In the genomic region with DNA sequence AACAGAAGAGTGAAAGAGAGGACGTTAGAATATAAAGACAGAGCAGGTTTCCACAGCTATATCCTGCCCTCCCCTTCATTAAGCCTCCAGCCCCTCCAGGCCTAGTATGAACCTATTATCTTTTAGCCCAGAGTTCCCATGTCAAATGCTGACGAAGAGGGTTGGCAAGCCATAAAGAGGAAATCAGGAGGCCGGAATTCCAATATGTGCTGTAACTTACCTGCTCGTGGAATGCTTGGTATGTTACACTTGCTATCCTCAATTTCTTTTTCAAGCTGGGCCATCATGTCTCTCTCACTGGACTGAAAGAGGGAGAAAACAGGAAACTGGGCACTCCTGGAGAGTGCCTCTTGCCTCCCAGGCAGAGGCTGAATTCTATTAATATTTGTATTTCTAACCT, we compare ENCODE assay signal across 2 cellular contexts.
TF ChIP-seq lines count a peak whose summit lies in the region.

No MANE protein-coding gene starts in this region.

TF ChIP-seq in HepG2, 621 proteins besides CTCF, POLR2A, EP300 and RAD21 (continued from another document):
- TF ChIP-seq, protein P1, sequence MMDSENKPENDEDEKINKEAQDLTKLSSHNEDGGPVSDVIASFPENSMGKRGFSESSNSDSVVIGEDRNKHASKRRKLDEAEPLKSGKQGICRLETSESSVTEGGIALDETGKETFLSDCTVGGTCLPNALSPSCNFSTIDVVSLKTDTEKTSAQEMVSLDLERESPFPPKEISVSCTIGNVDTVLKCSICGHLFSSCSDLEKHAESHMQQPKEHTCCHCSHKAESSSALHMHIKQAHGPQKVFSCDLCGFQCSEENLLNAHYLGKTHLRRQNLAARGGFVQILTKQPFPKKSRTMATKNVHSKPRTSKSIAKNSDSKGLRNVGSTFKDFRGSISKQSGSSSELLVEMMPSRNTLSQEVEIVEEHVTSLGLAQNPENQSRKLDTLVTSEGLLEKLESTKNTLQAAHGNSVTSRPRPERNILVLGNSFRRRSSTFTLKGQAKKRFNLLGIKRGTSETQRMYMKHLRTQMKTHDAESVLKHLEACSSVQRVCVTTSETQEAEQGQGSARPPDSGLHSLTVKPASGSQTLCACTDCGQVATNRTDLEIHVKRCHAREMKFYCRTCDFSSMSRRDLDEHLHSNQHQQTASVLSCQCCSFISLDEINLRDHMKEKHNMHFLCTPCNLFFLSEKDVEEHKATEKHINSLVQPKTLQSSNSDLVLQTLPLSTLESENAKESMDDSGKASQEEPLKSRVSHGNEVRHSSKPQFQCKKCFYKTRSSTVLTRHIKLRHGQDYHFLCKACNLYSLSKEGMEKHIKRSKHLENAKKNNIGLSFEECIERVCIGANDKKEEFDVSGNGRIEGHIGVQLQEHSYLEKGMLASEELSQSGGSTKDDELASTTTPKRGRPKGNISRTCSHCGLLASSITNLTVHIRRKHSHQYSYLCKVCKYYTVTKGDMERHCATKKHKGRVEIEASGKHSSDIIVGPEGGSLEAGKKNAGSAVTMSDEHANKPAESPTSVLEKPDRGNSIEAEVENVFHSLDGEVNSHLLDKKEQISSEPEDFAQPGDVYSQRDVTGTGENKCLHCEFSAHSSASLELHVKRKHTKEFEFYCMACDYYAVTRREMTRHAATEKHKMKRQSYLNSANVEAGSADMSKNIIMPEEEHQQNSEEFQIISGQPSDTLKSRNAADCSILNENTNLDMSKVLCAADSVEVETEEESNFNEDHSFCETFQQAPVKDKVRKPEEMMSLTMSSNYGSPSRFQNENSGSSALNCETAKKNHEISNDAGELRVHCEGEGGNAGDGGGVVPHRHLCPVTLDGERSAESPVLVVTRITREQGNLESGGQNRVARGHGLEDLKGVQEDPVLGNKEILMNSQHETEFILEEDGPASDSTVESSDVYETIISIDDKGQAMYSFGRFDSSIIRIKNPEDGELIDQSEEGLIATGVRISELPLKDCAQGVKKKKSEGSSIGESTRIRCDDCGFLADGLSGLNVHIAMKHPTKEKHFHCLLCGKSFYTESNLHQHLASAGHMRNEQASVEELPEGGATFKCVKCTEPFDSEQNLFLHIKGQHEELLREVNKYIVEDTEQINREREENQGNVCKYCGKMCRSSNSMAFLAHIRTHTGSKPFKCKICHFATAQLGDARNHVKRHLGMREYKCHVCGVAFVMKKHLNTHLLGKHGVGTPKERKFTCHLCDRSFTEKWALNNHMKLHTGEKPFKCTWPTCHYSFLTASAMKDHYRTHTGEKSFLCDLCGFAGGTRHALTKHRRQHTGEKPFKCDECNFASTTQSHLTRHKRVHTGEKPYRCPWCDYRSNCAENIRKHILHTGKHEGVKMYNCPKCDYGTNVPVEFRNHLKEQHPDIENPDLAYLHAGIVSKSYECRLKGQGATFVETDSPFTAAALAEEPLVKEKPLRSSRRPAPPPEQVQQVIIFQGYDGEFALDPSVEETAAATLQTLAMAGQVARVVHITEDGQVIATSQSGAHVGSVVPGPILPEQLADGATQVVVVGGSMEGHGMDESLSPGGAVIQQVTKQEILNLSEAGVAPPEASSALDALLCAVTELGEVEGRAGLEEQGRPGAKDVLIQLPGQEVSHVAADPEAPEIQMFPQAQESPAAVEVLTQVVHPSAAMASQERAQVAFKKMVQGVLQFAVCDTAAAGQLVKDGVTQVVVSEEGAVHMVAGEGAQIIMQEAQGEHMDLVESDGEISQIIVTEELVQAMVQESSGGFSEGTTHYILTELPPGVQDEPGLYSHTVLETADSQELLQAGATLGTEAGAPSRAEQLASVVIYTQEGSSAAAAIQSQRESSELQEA (CRISPR knock-in tag; IDR thresholded peaks at IDR 0.05; ENCODE audit: not compliant biosample characterization), result no peak
- no peak for TF ChIP-seq ZNF687 (CRISPR knock-in tag; IDR thresholded peaks at IDR 0.05)

TF ChIP-seq in endothelial cell of umbilical vein, 7 proteins besides CTCF, POLR2A, EP300 and RAD21 (continued from another document):
- TF ChIP-seq, protein P2, sequence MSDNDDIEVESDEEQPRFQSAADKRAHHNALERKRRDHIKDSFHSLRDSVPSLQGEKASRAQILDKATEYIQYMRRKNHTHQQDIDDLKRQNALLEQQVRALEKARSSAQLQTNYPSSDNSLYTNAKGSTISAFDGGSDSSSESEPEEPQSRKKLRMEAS (IDR thresholded peaks at IDR 0.05; ENCODE audit: insufficient read depth, insufficient read length), result no peak
- TF ChIP-seq EZH2 (IDR thresholded peaks at IDR 0.05; ENCODE audit: borderline replicate concordance, low read depth, low read length, severe bottlenecking) (no peak), FOS (IDR thresholded peaks at IDR 0.05; ENCODE audit: borderline replicate concordance, insufficient read depth, low read length) (no peak), GATA2 (IDR thresholded peaks at IDR 0.05; ENCODE audit: insufficient read depth, insufficient read length, low read depth, low read length) (no peak)
